ENCODE assay signal across 13 cellular contexts in genomic region chr1:11842154-11843041, GRCh38. TPM values are rescaled to one million over a fixed set of nuclear protein-coding genes. Genes with fewer than 3 reads are reported as not detected.
DNase-seq lines count a peak whose midpoint lies in the region; ATAC-seq and TF ChIP-seq lines count a peak whose summit lies in the region.
"Had no signal": no experiment of that assay in that cellular context is flagged by ENCODE, and none has a peak within 500 bp of the region (broad histone marks: within the 10 kb centered on the region; RNA-seq: fewer than 3 reads in every experiment).

No MANE protein-coding gene starts in this region.

- H2AK9ac ChIP-seq in IMR-90 (replicated peaks; ENCODE audit: low read depth, low read length, poor library complexity) = peak overlapping the region; percentile 61

- H3F3A ChIP-seq in neural progenitor cell (ENCODE audit: low read depth) = peaks cover 26% of the 10 kb centered on the region

- POLR2A ChIA-PET in IMR-90 (lab: Charles Lee; ENCODE audit: unreplicated experiment) = no interaction called here

- H2BK20ac ChIP-seq in IMR-90 (ENCODE audit: low read depth, low read length) = no peak overlapping the region

- no peak overlapping the region for H2BK5ac ChIP-seq in IMR-90 (ENCODE audit: low read depth, low read length, poor library complexity, severe bottlenecking)

- no peak overlapping the region for H3K4me3 ChIP-seq in IMR-90 (ENCODE audit: insufficient read depth, low read depth, low read length)
- no peak overlapping the region for H3K4me3 ChIP-seq in liver (ENCODE audit: low read depth in 1 of 3, low read length in 3 of 3)
- H3K4me3 ChIP-seq in neural progenitor cell = no peak overlapping the region

- H4K20me1 ChIP-seq in IMR-90 (ENCODE audit: insufficient read depth, low read length) (peaks cover 10% of the 10 kb centered on the region; the same call in 1 of the 2 replicates), neural progenitor cell (ENCODE audit: low read depth) (peaks cover 30% of the 10 kb centered on the region)

- no peak for TF ChIP-seq CTCF in IMR-90 (conservative IDR thresholded peaks at IDR 0.05; ENCODE audit: low read depth, low read length)
- TF ChIP-seq CTCF in liver (IDR thresholded peaks at IDR 0.05; ENCODE audit: low read depth, low read length, missing input control) = no peak
- TF ChIP-seq CTCF in neural progenitor cell (IDR thresholded peaks at IDR 0.05) = no peak

- no peaks in the 10 kb centered on the region for H3K4me1 Mint-ChIP-seq in neural progenitor cell

- intact Hi-C loops in IMR-90 (cut with micrococcal nuclease) = no loop called here

- no peak overlapping the region for H3K18ac ChIP-seq in IMR-90 (ENCODE audit: low read depth, low read length)

- H3K4me3 Mint-ChIP-seq in neural progenitor cell = no peak overlapping the region

- H3K27ac ChIP-seq in IMR-90 (ENCODE audit: insufficient read depth, low read length) = no peak overlapping the region
- H3K27ac ChIP-seq in liver (ENCODE audit: low read depth in 1 of 2, low read length in 2 of 2) = peak overlapping the region; percentile 95 to 96
- H3K27ac ChIP-seq in neural progenitor cell = no peak overlapping the region

- no peak overlapping the region for H3K4ac ChIP-seq in IMR-90 (ENCODE audit: low read depth, low read length)

- H3K27ac Mint-ChIP-seq in neural progenitor cell = no peak overlapping the region
- H3K27ac Mint-ChIP-seq: activated naive CD4-positive, alpha-beta T cell treated with anti-CD3 and anti-CD28 coated beads, Interleukin-2, amount 50 U/mL, for 72 hours had no signal

- H2BK15ac ChIP-seq in IMR-90 (ENCODE audit: low read depth, low read length) = no peak overlapping the region

- H3K79me2 ChIP-seq in neural progenitor cell (ENCODE audit: low read depth) = no peaks in the 10 kb centered on the region

- TF ChIP-seq RAD21 in IMR-90 (IDR thresholded peaks at IDR 0.05; ENCODE audit: low read length) (no peak), liver (IDR thresholded peaks at IDR 0.05) (peak in 1 of 2 donors; percentile 40)

- in situ Hi-C loops in IMR-90 (cut with MboI; ENCODE audit: low sequenced_read_pairs) = loop anchor here (5.0 kb wide), 1 partner anchor 55 kb away; no protein-coding TSS in a partner anchor

- peaks cover 59% of the 10 kb centered on the region for H3K36me3 ChIP-seq in IMR-90 (ENCODE audit: control insufficient read depth, insufficient read depth, low read length)
- H3K36me3 ChIP-seq in liver (ENCODE audit: control insufficient read depth in 4 of 4, insufficient read depth in 3 of 4, low read depth in 1 of 4, low read length in 3 of 4) = peaks cover 0 to 17% (median 12%) of the 10 kb centered on the region in 4 donors
- peaks cover 10% of the 10 kb centered on the region for H3K36me3 ChIP-seq in neural progenitor cell

- ATAC-seq in IMR-90 (ENCODE audit: low read depth) (peak; percentile 33; the same call in 1 of the 2 replicates), HG03565 (IDR thresholded peaks at IDR 0.05; ENCODE audit: unreplicated experiment) (no peak), HG02763 (IDR thresholded peaks at IDR 0.05; ENCODE audit: unreplicated experiment) (no peak)
- ATAC-seq: activated naive CD4-positive, alpha-beta T cell treated with anti-CD3 and anti-CD28 coated beads, Interleukin-2, amount 50 U/mL, for 72 hours had no signal

- dilution Hi-C loops in IMR-90 (cut with HindIII; ENCODE audit: low sequenced_read_pairs, unreplicated experiment) = no loop called here

- no peak overlapping the region for H2AK5ac ChIP-seq in IMR-90 (ENCODE audit: low read depth, low read length)

- TSS peak; percentile 48 for BruUV-seq in IMR-90 (replicated peaks; lab: Mats Ljungman, UMichigan)

- H3K4me2 ChIP-seq in IMR-90 (ENCODE audit: low read depth, low read length) (no peak overlapping the region), neural progenitor cell (no peak overlapping the region)

- H3K9me3 ChIP-seq in IMR-90 (ENCODE audit: control insufficient read depth, insufficient read depth, low read length) (no peaks in the 10 kb centered on the region), liver (ENCODE audit: control insufficient read depth in 4 of 4, low read length in 3 of 4) (no peaks in the 10 kb centered on the region), neural progenitor cell (ENCODE audit: low read depth) (no peaks in the 10 kb centered on the region)

- no CpG with 5 or more reads among the region's 19 CpGs for WGBS in IMR-90 (ENCODE audit: extremely low coverage in 2 of 2, insufficient read length in 1 of 2), 2 experiments
- WGBS in liver = 21% methylated on average over 19 of the region's 19 CpGs

- H3K36me3 Mint-ChIP-seq in neural progenitor cell = peaks cover 18% of the 10 kb centered on the region

- H3K14ac ChIP-seq in IMR-90 (replicated peaks; ENCODE audit: low read depth, low read length) = no peak overlapping the region

- no peak overlapping the region for H2AFZ ChIP-seq in IMR-90 (replicated peaks; ENCODE audit: low read length, poor library complexity)
- no peak overlapping the region for H2AFZ ChIP-seq in neural progenitor cell (replicated peaks)

- no peak overlapping the region for H4K8ac ChIP-seq in IMR-90 (ENCODE audit: low read depth in 2 of 2, low read length in 2 of 2)

- H3K27me3 ChIP-seq in IMR-90 (ENCODE audit: control insufficient read depth, insufficient read depth, low read length) (no peaks in the 10 kb centered on the region), liver (ENCODE audit: control insufficient read depth in 4 of 4, insufficient read depth in 4 of 4, low read length in 3 of 4) (no peaks in the 10 kb centered on the region), neural progenitor cell (no peaks in the 10 kb centered on the region)

- no peaks in the 10 kb centered on the region for H3K9me3 Mint-ChIP-seq in neural progenitor cell
- H3K9me3 Mint-ChIP-seq: activated naive CD4-positive, alpha-beta T cell treated with anti-CD3 and anti-CD28 coated beads, Interleukin-2, amount 50 U/mL, for 72 hours had no signal

- no peak overlapping the region for H4K5ac ChIP-seq in IMR-90 (ENCODE audit: low read depth, low read length)

- H3K4me1 ChIP-seq in IMR-90 (ENCODE audit: control insufficient read depth, insufficient read depth, low read length) = peaks cover 2% of the 10 kb centered on the region; the same call in 1 of the 2 replicates
- H3K4me1 ChIP-seq in liver (ENCODE audit: control insufficient read depth in 4 of 4, insufficient read depth in 4 of 4, low read length in 3 of 4) = peaks cover 19 to 48% (median 37%) of the 10 kb centered on the region in 4 donors
- no peaks in the 10 kb centered on the region for H3K4me1 ChIP-seq in neural progenitor cell

- DNase-seq in COLO668 (lab: John Stamatoyannopoulos, UW; ENCODE audit: unreplicated experiment) (peak; percentile 96), IMR-90 (peak; percentile 34), UCSD-AML1 (lab: John Stamatoyannopoulos, UW; ENCODE audit: unreplicated experiment) (peak; percentile 78), neural progenitor cell (ENCODE audit: low spot score) (no peak), HCEC 1CT (no peak)
- DNase-seq: NCI-H1436 treated with DMSO at 0.1 percent for 48 hours had no signal

- no peak for TF ChIP-seq POLR2A in IMR-90 (IDR thresholded peaks at IDR 0.05; ENCODE audit: low read depth, low read length)

- CTCF ChIA-PET in IMR-90 (lab: Yijun Ruan, JAX) = interaction anchor here (0.9 kb wide), 1 partner anchor 10 kb away, joined by 3 read pairs; no protein-coding TSS in a partner anchor

- H2BK120ac ChIP-seq in IMR-90 (ENCODE audit: low read depth, low read length) = no peak overlapping the region

- no peak overlapping the region for H3K9ac ChIP-seq in IMR-90 (ENCODE audit: low read depth, low read length)
- peak overlapping the region; percentile 42 to 57 for H3K9ac ChIP-seq in liver (ENCODE audit: low read depth in 1 of 2, low read length in 2 of 2)
- no peak overlapping the region for H3K9ac ChIP-seq in neural progenitor cell

- no peak overlapping the region for H4K91ac ChIP-seq in IMR-90 (ENCODE audit: insufficient read depth, low read depth, low read length)

- H3K56ac ChIP-seq in IMR-90 (ENCODE audit: extremely low read depth, insufficient read depth, low read length) = no peak overlapping the region

- peaks cover 7% of the 10 kb centered on the region; the same call in 1 of the 2 replicates for H3K9me1 ChIP-seq in IMR-90 (ENCODE audit: insufficient read depth, low read length)

- H3K23ac ChIP-seq in IMR-90 (ENCODE audit: low read depth, low read length) = no peak overlapping the region

- no peaks in the 10 kb centered on the region for H3K79me1 ChIP-seq in IMR-90 (ENCODE audit: low read depth in 1 of 2, low read length in 2 of 2)

- H3K27me3 Mint-ChIP-seq in neural progenitor cell (ENCODE audit: insufficient read depth, low read depth) = peaks cover 2% of the 10 kb centered on the region

TF ChIP-seq in IMR-90, 13 proteins besides CTCF, POLR2A, EP300 and RAD21 (continues in another document):
- TF ChIP-seq RFX5 (IDR thresholded peaks at IDR 0.05; ENCODE audit: low read depth, low read length) = no peak

TF ChIP-seq in liver, 16 proteins besides CTCF, POLR2A, EP300 and RAD21 (continues in another document):
- TF ChIP-seq HNF4G (IDR thresholded peaks at IDR 0.05) = peak; percentile 93

RNA-seq across cellular contexts. Expression of gene NPPA, which starts 5.2 kb away (rescaled TPM):
- total RNA-seq in IMR-90 (2012; rRNA removed) (not detected in 2 replicates), liver (not detected), neural progenitor cell (ENCODE audit: low replicate concordance) (not detected in 2 replicates)
- polyA plus RNA-seq in IMR-90 (2012; rRNA removed) (not detected in 2 replicates), liver (under 1 TPM in 1 of 2 donors, not detected in 1; 0.12 TPM)
- not detected in 2 replicates for polyA plus RNA-seq in IMR-90 (2012; cell fraction: cytosol; rRNA removed)
- polyA plus RNA-seq in IMR-90 (2012; cell fraction: nucleus; rRNA removed; ENCODE audit: low replicate concordance) = not detected in 2 replicates
- total RNA-seq: activated naive CD4-positive, alpha-beta T cell treated with anti-CD3 and anti-CD28 coated beads, Interleukin-2, amount 50 U/mL, for 72 hours; epithelial cell of proximal tubule; mesenteric fat pad had no signal

RNA-seq across cellular contexts. Expression of gene NPPB, which starts 16.3 kb away (rescaled TPM):
- not detected in 2 replicates for total RNA-seq in IMR-90 (2012; rRNA removed)
- polyA plus RNA-seq in IMR-90 (2012; rRNA removed) = 0.24 TPM in 1 of 2 replicates, not detected in the other
- polyA plus RNA-seq in IMR-90 (2012; cell fraction: cytosol; rRNA removed) = 0.10 TPM in 1 of 2 replicates, not detected in the other
- polyA plus RNA-seq in IMR-90 (2012; cell fraction: nucleus; rRNA removed; ENCODE audit: low replicate concordance) = 0.16 TPM in 1 of 2 replicates, not detected in the other
- total RNA-seq in liver = not detected
- not detected for polyA plus RNA-seq in liver
- not detected in 2 replicates for total RNA-seq in neural progenitor cell (ENCODE audit: low replicate concordance)
- total RNA-seq: activated naive CD4-positive, alpha-beta T cell treated with anti-CD3 and anti-CD28 coated beads, Interleukin-2, amount 50 U/mL, for 72 hours; mesenteric fat pad; temporal lobe had no signal

RNA-seq across cellular contexts. Expression of gene CLCN6, which starts 36.4 kb away (rescaled TPM):
- total RNA-seq in IMR-90 (2012; rRNA removed) = 4.1 and 5.0 TPM in 2 replicates
- 9.7 and 10.6 TPM in 2 replicates for polyA plus RNA-seq in IMR-90 (2012; rRNA removed)
- polyA plus RNA-seq in IMR-90 (2012; cell fraction: cytosol; rRNA removed) = 3.5 and 5.0 TPM in 2 replicates
- polyA plus RNA-seq in IMR-90 (2012; cell fraction: nucleus; rRNA removed; ENCODE audit: low replicate concordance) = 42.7 and 54.8 TPM in 2 replicates
- 1 to 10 TPM; 5.6 to 9.0 TPM for total RNA-seq in liver
- 1 to 10 TPM; 5.0 to 7.3 TPM for polyA plus RNA-seq in liver
- total RNA-seq in neural progenitor cell (ENCODE audit: low replicate concordance) = 10.3 and 15.6 TPM in 2 replicates

RNA-seq across cellular contexts. Expression of gene MTHFR, which starts 36.6 kb away (rescaled TPM):
- 6.7 and 7.3 TPM in 2 replicates for total RNA-seq in IMR-90 (2012; rRNA removed)
- 6.7 and 7.4 TPM in 2 replicates for polyA plus RNA-seq in IMR-90 (2012; rRNA removed)
- 3.5 and 5.5 TPM in 2 replicates for polyA plus RNA-seq in IMR-90 (2012; cell fraction: cytosol; rRNA removed)
- polyA plus RNA-seq in IMR-90 (2012; cell fraction: nucleus; rRNA removed; ENCODE audit: low replicate concordance) = 16.7 and 23.0 TPM in 2 replicates
- total RNA-seq in liver = 10 to 100 TPM; 27.6 to 29.0 TPM
- 1 to 10 TPM; 5.5 to 9.0 TPM for polyA plus RNA-seq in liver
- 7.0 and 14.3 TPM in 2 replicates for total RNA-seq in neural progenitor cell (ENCODE audit: low replicate concordance)

Comparison
In these comparisons a context has a peak if more than half of its experiments do, and no peak if none do; other contexts are left out.
1. DNase-seq: peak in COLO668 (single experiment), IMR-90 (single experiment) and UCSD-AML1 (single experiment); none in neural progenitor cell (single experiment) and HCEC 1CT (single experiment).
2. H3K27ac ChIP-seq: peak in liver (2 of 2); none in IMR-90 (single experiment) and neural progenitor cell (single experiment).
3. H3K9ac ChIP-seq: peak in liver (2 of 2); none in IMR-90 (single experiment) and neural progenitor cell (single experiment).